Comparison of ENCODE assay signal across 8 cellular contexts in genomic region chr5:149450199-149450598, GRCh38.
DNase-seq lines count a peak whose midpoint lies in the region; ATAC-seq and TF ChIP-seq lines count a peak whose summit lies in the region.

No MANE protein-coding gene starts in this region.

- no peak for ATAC-seq in GM21515 (IDR thresholded peaks at IDR 0.05; ENCODE audit: unreplicated experiment)

- POLR2A ChIA-PET in Caco-2 (lab: Charles Lee), result no interaction called here

- H3K9me3 ChIP-seq in Caco-2 (no peaks in the 10 kb centered on the region), sigmoid colon (no peaks in the 10 kb centered on the region)

- H3K27me3 ChIP-seq in Caco-2 (replicated peaks; ENCODE audit: control insufficient read depth, insufficient read depth, low read length) (no peaks in the 10 kb centered on the region), sigmoid colon (no peaks in the 10 kb centered on the region)

- intact Hi-C loops in Caco-2 (cut with micrococcal nuclease; ENCODE audit: unreplicated experiment) (no loop called here), sigmoid colon (cut with DNase I) (no loop called here)
- intact Hi-C loops in activated naive CD4-positive, alpha-beta T cell treated with anti-CD3 and anti-CD28 coated beads for 36 hours (cut with micrococcal nuclease), result no loop called here

- WGBS in sigmoid colon, 2 donors, result 58 to 61% methylated on average over 3 of the region's 3 CpGs

- no peaks in the 10 kb centered on the region for H3K27me3 Mint-ChIP-seq in Caco-2 (ENCODE audit: insufficient read depth, unreplicated experiment)
- peaks cover 5% of the 10 kb centered on the region for H3K27me3 Mint-ChIP-seq in brain
- H3K27me3 Mint-ChIP-seq in activated naive CD4-positive, alpha-beta T cell treated with anti-CD3 and anti-CD28 coated beads for 36 hours (ENCODE audit: low read depth), result no peaks in the 10 kb centered on the region

- peaks cover 4% of the 10 kb centered on the region for H3K36me3 Mint-ChIP-seq in Caco-2 (ENCODE audit: insufficient read depth, unreplicated experiment)
- H3K36me3 Mint-ChIP-seq in brain, result no peaks in the 10 kb centered on the region
- no peaks in the 10 kb centered on the region for H3K36me3 Mint-ChIP-seq in activated naive CD4-positive, alpha-beta T cell treated with anti-CD3 and anti-CD28 coated beads for 36 hours (ENCODE audit: low read depth)

- H3K4me1 ChIP-seq in Caco-2 (peaks cover 71% of the 10 kb centered on the region), sigmoid colon (peaks cover 0 to 92% (median 79%) of the 10 kb centered on the region in 4 donors)

- H3K4me3 Mint-ChIP-seq in Caco-2 (ENCODE audit: unreplicated experiment) (no peak overlapping the region), brain (peak overlapping the region in 1 of 5 experiments; percentile 31)
- no peak overlapping the region for H3K4me3 Mint-ChIP-seq in activated naive CD4-positive, alpha-beta T cell treated with anti-CD3 and anti-CD28 coated beads for 36 hours

- H3K4me3 ChIP-seq in Caco-2 (ENCODE audit: low read depth, low read length), result no peak overlapping the region
- H3K4me3 ChIP-seq in sigmoid colon, result no peak overlapping the region

- TF ChIP-seq EP300 in sigmoid colon (IDR thresholded peaks at IDR 0.05), result peak in 1 of 4 donors; percentile 14

- H3K4me1 Mint-ChIP-seq in Caco-2 (ENCODE audit: low read depth, unreplicated experiment), result peaks cover 47% of the 10 kb centered on the region
- peaks cover 59% of the 10 kb centered on the region for H3K4me1 Mint-ChIP-seq in brain
- no peaks in the 10 kb centered on the region for H3K4me1 Mint-ChIP-seq in activated naive CD4-positive, alpha-beta T cell treated with anti-CD3 and anti-CD28 coated beads for 36 hours (ENCODE audit: low read depth)

- no peak for TF ChIP-seq POLR2A in sigmoid colon (IDR thresholded peaks at IDR 0.05)

- no peak for DNase-seq in Caco-2
- peak; percentile 74 for DNase-seq in hepatic stellate cell (ENCODE audit: low spot score)
- peak; percentile 93 for DNase-seq in sigmoid colon
- DNase-seq in activated naive CD4-positive, alpha-beta T cell treated with anti-CD3 and anti-CD28 coated beads for 36 hours, result no peak
- DNase-seq in SIG-M5 (lab: John Stamatoyannopoulos, UW), result no peak
- no peak for DNase-seq in activated naive CD4-positive, alpha-beta T cell treated with anti-CD3 and anti-CD28 coated beads, Interleukin-2, amount 50 U/mL, for 16 hours

- H3K36me3 ChIP-seq in Caco-2 (ENCODE audit: control insufficient read depth, insufficient read depth, low read length) (no peaks in the 10 kb centered on the region), sigmoid colon (no peaks in the 10 kb centered on the region)

- H3K27ac Mint-ChIP-seq in Caco-2 (ENCODE audit: unreplicated experiment), result peak overlapping the region; percentile 97
- H3K27ac Mint-ChIP-seq in brain, result peak overlapping the region in 3 of 5 experiments; percentile 28 to 81 (median 64)
- H3K27ac Mint-ChIP-seq in activated naive CD4-positive, alpha-beta T cell treated with anti-CD3 and anti-CD28 coated beads for 36 hours, result no peak overlapping the region

- BruUV-seq in Caco-2 (replicated peaks; lab: Mats Ljungman, UMichigan), result no TSS peak

- no peaks in the 10 kb centered on the region for H3K9me3 Mint-ChIP-seq in Caco-2 (ENCODE audit: unreplicated experiment)
- H3K9me3 Mint-ChIP-seq in brain, result peaks cover 0 to 7% (median 0%) of the 10 kb centered on the region in 5 experiments
- no peaks in the 10 kb centered on the region for H3K9me3 Mint-ChIP-seq in activated naive CD4-positive, alpha-beta T cell treated with anti-CD3 and anti-CD28 coated beads for 36 hours

- CTCF ChIA-PET in Caco-2 (lab: Charles Lee), result no interaction called here
- CTCF ChIA-PET in activated naive CD4-positive, alpha-beta T cell treated with anti-CD3 and anti-CD28 coated beads for 36 hours (lab: Charles Lee), result interaction anchor here (0.9 to 1.0 kb wide), 2 partner anchors 7 to 82 kb away, joined by 3 to 4 read pairs; no protein-coding TSS in a partner anchor

- TF ChIP-seq CTCF in Caco-2 (IDR thresholded peaks at IDR 0.05; ENCODE audit: insufficient read depth in 1 of 2, low read depth in 1 of 2, low read length in 1 of 2, severe bottlenecking in 1 of 2, unreplicated experiment in 1 of 2) (no peak), brain (conservative IDR thresholded peaks at IDR 0.05) (no peak), sigmoid colon (IDR thresholded peaks at IDR 0.05) (no peak)

- H3K27ac ChIP-seq in sigmoid colon, result peak overlapping the region; percentile 86 to 98 (median 90)

Comparison
In these comparisons a context has a peak if more than half of its experiments do, and no peak if none do; other contexts are left out.
1. DNase-seq: peak in hepatic stellate cell (single experiment) and sigmoid colon (single experiment); none in Caco-2 (0 of 2), activated naive CD4-positive, alpha-beta T cell treated with anti-CD3 and anti-CD28 coated beads for 36 hours (single experiment), SIG-M5 (single experiment) and activated naive CD4-positive, alpha-beta T cell treated with anti-CD3 and anti-CD28 coated beads, Interleukin-2, amount 50 U/mL, for 16 hours (single experiment).